10 cellular contexts compared by ENCODE assay signal in genomic region chr22:30408388-30409101, GRCh38. TPM values are rescaled to one million over a fixed set of nuclear protein-coding genes. Genes with fewer than 3 reads are reported as not detected.
DNase-seq lines count a peak whose midpoint lies in the region.
"Had no signal": no experiment of that assay in that cellular context is flagged by ENCODE, and none has a peak within 500 bp of the region (broad histone marks: within the 10 kb centered on the region; RNA-seq: fewer than 3 reads in every experiment).

No MANE protein-coding gene starts in this region.

- in situ Hi-C loops in KBM-7 (cut with MboI; ENCODE audit: low pct_unique_long_range_greater_than_20kb, low sequenced_read_pairs): no loop called here

- DNase-seq in AG08395 (ENCODE audit: low spot score) (peak; percentile 71), KBM-7 (peak; percentile 19), amniotic stem cell (lab: John Stamatoyannopoulos, UW) (peak; percentile 76), islet precursor cell (peak; percentile 94), KG1 (lab: John Stamatoyannopoulos, UW) (no peak), SK-N-DZ (ENCODE audit: low spot score) (no peak), NCI-H146 (lab: John Stamatoyannopoulos, UW) (no peak), NCI-H2107 treated with DMSO at 0.1 percent for 48 hours (lab: John Stamatoyannopoulos, UW; ENCODE audit: unreplicated experiment) (no peak)
- DNase-seq: dorsolateral prefrontal cortex, NCI-H748 treated with DMSO at 0.1 percent for 48 hours had no signal

RNA-seq across cellular contexts. Expression of gene SEC14L2, which starts 11.7 kb away (rescaled TPM):
- polyA plus RNA-seq in SK-N-DZ (2014; cell fraction: cytosol; rRNA removed): 2.6 and 13.2 TPM in 2 replicates
- polyA plus RNA-seq in SK-N-DZ (2014; cell fraction: nucleus; rRNA removed): 3.6 and 4.2 TPM in 2 replicates

RNA-seq across cellular contexts. Expression of gene MTFP1, which starts 17.0 kb away (rescaled TPM):
- polyA plus RNA-seq in SK-N-DZ (2014; cell fraction: cytosol; rRNA removed): 58.6 and 61.0 TPM in 2 replicates
- 29.3 and 42.1 TPM in 2 replicates for polyA plus RNA-seq in SK-N-DZ (2014; cell fraction: nucleus; rRNA removed)

RNA-seq across cellular contexts. Expression of gene RNF215, which starts 21.3 kb away (rescaled TPM):
- 20.7 and 26.5 TPM in 2 replicates for polyA plus RNA-seq in SK-N-DZ (2014; cell fraction: cytosol; rRNA removed)
- 81.1 and 92.8 TPM in 2 replicates for polyA plus RNA-seq in SK-N-DZ (2014; cell fraction: nucleus; rRNA removed)

RNA-seq across cellular contexts. Expression of gene CCDC157, which starts 51.7 kb away (rescaled TPM):
- 7.2 and 8.6 TPM in 2 replicates for polyA plus RNA-seq in SK-N-DZ (2014; cell fraction: cytosol; rRNA removed)
- polyA plus RNA-seq in SK-N-DZ (2014; cell fraction: nucleus; rRNA removed): 6.6 and 6.7 TPM in 2 replicates

RNA-seq across cellular contexts. Expression of gene SF3A1, which starts 51.9 kb away (rescaled TPM):
- 17.6 and 31.0 TPM in 2 replicates for polyA plus RNA-seq in SK-N-DZ (2014; cell fraction: cytosol; rRNA removed)
- 21.7 and 101 TPM in 2 replicates for polyA plus RNA-seq in SK-N-DZ (2014; cell fraction: nucleus; rRNA removed)

Comparison
In these comparisons a context has a peak if more than half of its experiments do, and no peak if none do; other contexts are left out.
1. DNase-seq: peak in AG08395 (single experiment), KBM-7 (single experiment), amniotic stem cell (single experiment) and islet precursor cell (single experiment); none in KG1 (single experiment), SK-N-DZ (single experiment), NCI-H146 (single experiment) and NCI-H2107 treated with DMSO at 0.1 percent for 48 hours (single experiment).